8 cellular contexts compared by ENCODE assay signal in the genomic region with DNA sequence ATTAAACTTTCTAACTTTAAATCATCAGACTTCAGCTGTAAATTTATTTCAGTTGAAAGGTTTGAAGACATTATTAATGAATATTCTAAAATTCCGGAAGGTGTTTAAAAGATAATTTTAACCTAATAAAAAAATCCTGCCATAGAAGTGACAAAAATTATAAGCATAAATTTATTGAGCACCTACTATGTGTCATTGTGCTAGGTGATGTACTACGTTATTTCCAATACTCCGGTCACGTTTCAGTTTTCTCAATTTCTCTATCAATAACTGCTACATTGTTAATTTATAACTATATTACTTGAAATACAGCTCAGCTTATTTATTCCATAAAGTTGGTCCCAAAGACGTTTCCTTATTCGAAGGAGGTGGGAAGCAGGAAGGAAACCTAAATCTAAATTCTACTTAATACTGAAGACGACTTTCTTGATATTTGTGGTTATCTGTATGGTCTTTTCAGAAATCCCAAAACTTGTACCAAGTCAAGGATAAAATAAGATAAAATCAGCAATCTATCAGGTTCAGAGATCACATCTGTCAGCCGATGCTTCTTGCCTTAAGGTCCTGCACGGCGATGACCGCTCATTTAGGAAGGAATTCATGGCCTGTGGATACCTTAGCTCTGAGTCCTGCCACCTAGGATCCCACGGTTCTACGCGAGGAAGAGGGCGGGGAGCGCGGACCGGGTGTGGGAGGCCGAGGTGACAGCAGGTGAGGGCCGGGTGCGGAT.
DNase-seq lines count a peak whose midpoint lies in the region; ATAC-seq and TF ChIP-seq lines count a peak whose summit lies in the region.

No MANE protein-coding gene starts in this region.

- peak; percentile 75 to 83 for DNase-seq in activated CD4-positive, alpha-beta T cell treated with anti-CD3 and anti-CD28 coated beads, Interleukin-2, amount 50 U/mL, for 48 hours
- no peak for DNase-seq in fibroblast of pulmonary artery (ENCODE audit: low read depth)
- no peak for DNase-seq in skeletal muscle cell (ENCODE audit: low read depth)
- DNase-seq in GM19240 (ENCODE audit: insufficient read length, low spot score): no peak
- no peak for DNase-seq in cerebellar nuclear complex (lab: John Stamatoyannopoulos, UW)

- ATAC-seq in GM18502 (IDR thresholded peaks at IDR 0.05; ENCODE audit: poor library complexity, unreplicated experiment) (no peak), HG02763 (IDR thresholded peaks at IDR 0.05; ENCODE audit: unreplicated experiment) (no peak)

- H3K27ac ChIP-seq in HEK293 (ENCODE audit: extremely low read depth, low read depth, low read length): peak overlapping the region; percentile 81

- H3K4me3 ChIP-seq in HEK293 (ENCODE audit: low read depth, low read length) (peak overlapping the region; percentile 71), fibroblast of pulmonary artery (replicated peaks; ENCODE audit: low read depth, low read length) (peak overlapping the region; percentile 91), skeletal muscle cell (ENCODE audit: low read depth, low read length) (peak overlapping the region; percentile 86)

- H3K4me1 ChIP-seq in HEK293 (ENCODE audit: control insufficient read depth, insufficient read depth, low read length): no peaks in the 10 kb centered on the region

- CTCF ChIA-PET in HEK293 (lab: Yijun Ruan, JAX): interaction anchor here (0.6 to 0.7 kb wide), 3 partner anchors 13 to 173 kb away, joined by 3 to 5 read pairs (median 4); no protein-coding TSS in a partner anchor

- no peaks in the 10 kb centered on the region for H3K9me3 ChIP-seq in HEK293 (ENCODE audit: control insufficient read depth, insufficient read depth, low read depth, low read length)

- TF ChIP-seq CTCF in HEK293 (tag by site-specific recombination; IDR thresholded peaks at IDR 0.05) (no peak), fibroblast of pulmonary artery (IDR thresholded peaks at IDR 0.05; ENCODE audit: low read length, missing control alignments) (no peak)

- no peaks in the 10 kb centered on the region for H3K36me3 ChIP-seq in HEK293 (ENCODE audit: control insufficient read depth in 2 of 2, insufficient read depth in 1 of 2, low read length in 2 of 2)

- POLR2A ChIA-PET in HEK293 (lab: Yijun Ruan, JAX): interaction anchor here (1.9 kb wide), 1 partner anchor 286 kb away, joined by 7 read pairs; a partner anchor contains a TSS

TF ChIP-seq in HEK293, 187 proteins besides CTCF, POLR2A, EP300 and RAD21:
- TF ChIP-seq ZNF223 (tag by site-specific recombination; IDR thresholded peaks at IDR 0.05): no peak
- no peak for TF ChIP-seq ZNF24 (tag by site-specific recombination; IDR thresholded peaks at IDR 0.05)
- peak; percentile 62; the same call in 1 of the 2 replicates for TF ChIP-seq ZNF664 (tag by site-specific recombination; IDR thresholded peaks at IDR 0.05)
- TF ChIP-seq, protein P1, sequence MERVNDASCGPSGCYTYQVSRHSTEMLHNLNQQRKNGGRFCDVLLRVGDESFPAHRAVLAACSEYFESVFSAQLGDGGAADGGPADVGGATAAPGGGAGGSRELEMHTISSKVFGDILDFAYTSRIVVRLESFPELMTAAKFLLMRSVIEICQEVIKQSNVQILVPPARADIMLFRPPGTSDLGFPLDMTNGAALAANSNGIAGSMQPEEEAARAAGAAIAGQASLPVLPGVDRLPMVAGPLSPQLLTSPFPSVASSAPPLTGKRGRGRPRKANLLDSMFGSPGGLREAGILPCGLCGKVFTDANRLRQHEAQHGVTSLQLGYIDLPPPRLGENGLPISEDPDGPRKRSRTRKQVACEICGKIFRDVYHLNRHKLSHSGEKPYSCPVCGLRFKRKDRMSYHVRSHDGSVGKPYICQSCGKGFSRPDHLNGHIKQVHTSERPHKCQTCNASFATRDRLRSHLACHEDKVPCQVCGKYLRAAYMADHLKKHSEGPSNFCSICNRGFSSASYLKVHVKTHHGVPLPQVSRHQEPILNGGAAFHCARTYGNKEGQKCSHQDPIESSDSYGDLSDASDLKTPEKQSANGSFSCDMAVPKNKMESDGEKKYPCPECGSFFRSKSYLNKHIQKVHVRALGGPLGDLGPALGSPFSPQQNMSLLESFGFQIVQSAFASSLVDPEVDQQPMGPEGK (tag by site-specific recombination; IDR thresholded peaks at IDR 0.05): 0 out of 2 replicates have a peak, but pooled peaks have one; percentile 6
- TF ChIP-seq HOXC10 (CRISPR knock-in tag; IDR thresholded peaks at IDR 0.05): no peak
- no peak for TF ChIP-seq OVOL3 (tag by site-specific recombination; IDR thresholded peaks at IDR 0.05)
- no peak for TF ChIP-seq ZNF239 (tag by site-specific recombination; IDR thresholded peaks at IDR 0.05)
- TF ChIP-seq SCRT2 (tag by site-specific recombination; IDR thresholded peaks at IDR 0.05): no peak
- TF ChIP-seq KLF1 (tag by site-specific recombination; IDR thresholded peaks at IDR 0.05): no peak
- TF ChIP-seq GLIS1 (tag by site-specific recombination; IDR thresholded peaks at IDR 0.05): no peak
- peak; percentile 41 for TF ChIP-seq ZFHX2 (tag by site-specific recombination; conservative IDR thresholded peaks at IDR 0.05)
- TF ChIP-seq, protein P2, sequence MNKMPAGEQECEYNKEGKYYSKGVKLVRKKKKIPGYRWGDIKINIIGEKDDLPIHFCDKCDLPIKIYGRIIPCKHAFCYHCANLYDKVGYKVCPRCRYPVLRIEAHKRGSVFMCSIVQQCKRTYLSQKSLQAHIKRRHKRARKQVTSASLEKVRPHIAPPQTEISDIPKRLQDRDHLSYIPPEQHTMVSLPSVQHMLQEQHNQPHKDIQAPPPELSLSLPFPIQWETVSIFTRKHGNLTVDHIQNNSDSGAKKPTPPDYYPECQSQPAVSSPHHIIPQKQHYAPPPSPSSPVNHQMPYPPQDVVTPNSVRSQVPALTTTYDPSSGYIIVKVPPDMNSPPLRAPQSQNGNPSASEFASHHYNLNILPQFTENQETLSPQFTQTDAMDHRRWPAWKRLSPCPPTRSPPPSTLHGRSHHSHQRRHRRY (tag by site-specific recombination; IDR thresholded peaks at IDR 0.05): no peak
- TF ChIP-seq ZBTB17 (tag by site-specific recombination; IDR thresholded peaks at IDR 0.05): peak; percentile 65; the same call in 1 of the 2 replicates
- TF ChIP-seq ZNF10 (tag by site-specific recombination; IDR thresholded peaks at IDR 0.05): peak; percentile 85
- TF ChIP-seq ZBTB8A (tag by site-specific recombination; IDR thresholded peaks at IDR 0.05): no peak

Comparison
In these comparisons a context has a peak if more than half of its experiments do, and no peak if none do; other contexts are left out.
1. DNase-seq: peak in activated CD4-positive, alpha-beta T cell treated with anti-CD3 and anti-CD28 coated beads, Interleukin-2, amount 50 U/mL, for 48 hours (2 of 2); none in fibroblast of pulmonary artery (single experiment), skeletal muscle cell (single experiment), GM19240 (single experiment) and cerebellar nuclear complex (0 of 2).
2. Peak in every context shown above with its lines, with median percentiles within 50 percentile points of each other: H3K4me3 ChIP-seq.